ENCODE assay signal across 22 cellular contexts in genomic region chr1:241331328-241331693, GRCh38. TPM values are rescaled to one million over a fixed set of nuclear protein-coding genes. Genes with fewer than 3 reads are reported as not detected.
DNase-seq lines count a peak whose midpoint lies in the region; ATAC-seq and TF ChIP-seq lines count a peak whose summit lies in the region.
"Had no signal": no experiment of that assay in that cellular context is flagged by ENCODE, and none has a peak within 500 bp of the region (broad histone marks: within the 10 kb centered on the region; RNA-seq: fewer than 3 reads in every experiment).

No MANE protein-coding gene starts in this region.

- H3K27me3 Mint-ChIP-seq in memory B cell: no peaks in the 10 kb centered on the region
- H3K27me3 Mint-ChIP-seq: activated naive CD8-positive, alpha-beta T cell treated with anti-CD3 and anti-CD28 coated beads for 36 hours had no signal

- peak overlapping the region; percentile 91 for H3K27ac Mint-ChIP-seq in memory B cell
- H3K27ac Mint-ChIP-seq: activated naive CD8-positive, alpha-beta T cell treated with anti-CD3 and anti-CD28 coated beads for 36 hours; activated T-helper 2 cell treated with anti-CD3 and anti-CD28 coated beads, Interferon-gamma antibody, Interleukin-2, Interleukin-4, amounts not matched to agents 10 μg/mL and 5 μg/mL and 100 μg/mL, durations not matched to agents 14 hours and 24 hours and 36 hours; T-helper 2 cell treated with Interferon-gamma antibody and Interleukin-4, amounts not matched to agents 5 μg/mL and 100 μg/mL, for 36 hours had no signal

- no peaks in the 10 kb centered on the region for H3K36me3 Mint-ChIP-seq in memory B cell
- H3K36me3 Mint-ChIP-seq: activated naive CD8-positive, alpha-beta T cell treated with anti-CD3 and anti-CD28 coated beads for 36 hours had no signal

- no peaks in the 10 kb centered on the region for H3K36me3 ChIP-seq in mucosa of descending colon (ENCODE audit: low read depth)
- H3K36me3 ChIP-seq: heart right ventricle had no signal

- no peaks in the 10 kb centered on the region for H3K9me3 ChIP-seq in mucosa of descending colon
- H3K9me3 ChIP-seq: heart right ventricle had no signal

- H3K4me3 Mint-ChIP-seq in memory B cell: no peak overlapping the region
- H3K4me3 Mint-ChIP-seq: activated naive CD8-positive, alpha-beta T cell treated with anti-CD3 and anti-CD28 coated beads for 36 hours; neural crest cell; T-helper 2 cell treated with Interferon-gamma antibody and Interleukin-4, amounts not matched to agents 5 μg/mL and 100 μg/mL, for 36 hours had no signal

- no peak overlapping the region for H3K4me3 ChIP-seq in mucosa of descending colon
- H3K4me3 ChIP-seq: dorsolateral prefrontal cortex, heart right ventricle had no signal

- intact Hi-C loops in mucosa of descending colon (cut with DNase I, micrococcal nuclease): no loop called here

- peaks cover 4% of the 10 kb centered on the region for H3K9me3 Mint-ChIP-seq in memory B cell
- H3K9me3 Mint-ChIP-seq: activated naive CD8-positive, alpha-beta T cell treated with anti-CD3 and anti-CD28 coated beads for 36 hours; activated T-helper 2 cell treated with anti-CD3 and anti-CD28 coated beads, Interferon-gamma antibody, Interleukin-2, Interleukin-4, amounts not matched to agents 10 μg/mL and 5 μg/mL and 100 μg/mL, durations not matched to agents 14 hours and 24 hours and 36 hours; neural crest cell had no signal

- no peak for TF ChIP-seq CTCF in mucosa of descending colon (IDR thresholded peaks at IDR 0.05)

- no peaks in the 10 kb centered on the region for H3K4me1 ChIP-seq in mucosa of descending colon (ENCODE audit: low read depth)
- H3K4me1 ChIP-seq: heart right ventricle had no signal

- ATAC-seq in GM18517 (IDR thresholded peaks at IDR 0.05; ENCODE audit: unreplicated experiment) (peak; percentile 22), GM21619 (IDR thresholded peaks at IDR 0.05; ENCODE audit: unreplicated experiment) (peak; percentile 18), HG03342 (IDR thresholded peaks at IDR 0.05; ENCODE audit: unreplicated experiment) (peak; percentile 30), memory B cell (ENCODE audit: low read depth) (peak; percentile 23), GM21515 (IDR thresholded peaks at IDR 0.05; ENCODE audit: unreplicated experiment) (no peak), mucosa of descending colon (no peak)
- ATAC-seq: heart right ventricle, HepG2, sciatic nerve had no signal

- DNase-seq in memory B cell (ENCODE audit: low spot score in 2 of 2): no peak
- DNase-seq in activated CD4-positive, CD25-positive, alpha-beta regulatory T cell (lab: John Stamatoyannopoulos, UW): no peak
- no peak for DNase-seq in mucosa of descending colon
- no peak for DNase-seq in stimulated activated CD4-positive, alpha-beta T cell treated with anti-CD3 and anti-CD28 coated beads, Interleukin-4, amount 100 ng/mL, for 4 hours
- DNase-seq: activated CD4-positive, alpha-beta T cell treated with anti-CD3 and anti-CD28 coated beads, Interleukin-2, amount 50 U/mL, for 4 hours; activated CD8-positive, alpha-beta memory T cell treated with anti-CD3 and anti-CD28 coated beads, Interleukin-2, amount 50 U/mL, for 4 hours; activated naive CD8-positive, alpha-beta T cell treated with anti-CD3 and anti-CD28 coated beads for 36 hours; dorsolateral prefrontal cortex; heart right ventricle; midbrain; NCI-H2081; substantia nigra had no signal

- peaks cover 19% of the 10 kb centered on the region for H3K4me1 Mint-ChIP-seq in memory B cell
- H3K4me1 Mint-ChIP-seq: activated naive CD8-positive, alpha-beta T cell treated with anti-CD3 and anti-CD28 coated beads for 36 hours; neural crest cell had no signal

RNA-seq across cellular contexts. Expression of gene RGS7, which starts 25.7 kb away (rescaled TPM):
- under 1 TPM in 1 of 3 donors, not detected in 2; 0.51 TPM for total RNA-seq in mucosa of descending colon
- total RNA-seq: activated naive CD8-positive, alpha-beta T cell treated with anti-CD3 and anti-CD28 coated beads for 36 hours; activated T-helper 2 cell treated with anti-CD3 and anti-CD28 coated beads, Interferon-gamma antibody, Interleukin-2, Interleukin-4, amounts not matched to agents 10 μg/mL and 5 μg/mL and 100 μg/mL, durations not matched to agents 14 hours and 24 hours and 36 hours; heart right ventricle; HepG2; OCI-LY7 had no signal

Comparison
In these comparisons a context has a peak if more than half of its experiments do, and no peak if none do; other contexts are left out.
1. ATAC-seq: peak in GM18517 (single experiment), GM21619 (single experiment), HG03342 (single experiment) and memory B cell (single experiment); none in GM21515 (single experiment) and mucosa of descending colon (single experiment).